ENCODE assay signal across 2 cellular contexts in genomic region chr20:9422335-9422734, GRCh38.
TF ChIP-seq lines count a peak whose summit lies in the region.

No MANE protein-coding gene starts in this region.

TF ChIP-seq in IMR-90, 13 proteins besides CTCF, POLR2A, EP300 and RAD21:
- TF ChIP-seq NFE2L2 (IDR thresholded peaks at IDR 0.05; ENCODE audit: low read depth, low read length) (no peak), RFX5 (IDR thresholded peaks at IDR 0.05; ENCODE audit: low read depth, low read length) (no peak), CEBPB (IDR thresholded peaks at IDR 0.05; ENCODE audit: low read depth, low read length) (no peak), RCOR1 (IDR thresholded peaks at IDR 0.05; ENCODE audit: insufficient replicate concordance, low read length) (no peak), FOS (IDR thresholded peaks at IDR 0.05; ENCODE audit: low read depth, low read length) (no peak), MAFK (IDR thresholded peaks at IDR 0.05; ENCODE audit: low read depth, low read length) (no peak), BHLHE40 (IDR thresholded peaks at IDR 0.05; ENCODE audit: low read depth, low read length) (no peak), SMC3 (IDR thresholded peaks at IDR 0.05; ENCODE audit: low read depth, low read length) (no peak), MXI1 (IDR thresholded peaks at IDR 0.05; ENCODE audit: borderline replicate concordance, low read depth, low read length) (no peak), CHD1 (IDR thresholded peaks at IDR 0.05; ENCODE audit: low read depth, low read length) (no peak), MAZ (IDR thresholded peaks at IDR 0.05; ENCODE audit: borderline replicate concordance, low read depth, low read length) (no peak)
- TF ChIP-seq, protein P1, sequence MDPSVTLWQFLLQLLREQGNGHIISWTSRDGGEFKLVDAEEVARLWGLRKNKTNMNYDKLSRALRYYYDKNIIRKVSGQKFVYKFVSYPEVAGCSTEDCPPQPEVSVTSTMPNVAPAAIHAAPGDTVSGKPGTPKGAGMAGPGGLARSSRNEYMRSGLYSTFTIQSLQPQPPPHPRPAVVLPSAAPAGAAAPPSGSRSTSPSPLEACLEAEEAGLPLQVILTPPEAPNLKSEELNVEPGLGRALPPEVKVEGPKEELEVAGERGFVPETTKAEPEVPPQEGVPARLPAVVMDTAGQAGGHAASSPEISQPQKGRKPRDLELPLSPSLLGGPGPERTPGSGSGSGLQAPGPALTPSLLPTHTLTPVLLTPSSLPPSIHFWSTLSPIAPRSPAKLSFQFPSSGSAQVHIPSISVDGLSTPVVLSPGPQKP (IDR thresholded peaks at IDR 0.05; ENCODE audit: borderline replicate concordance, low read depth, low read length) = no peak
- TF ChIP-seq, protein P2, sequence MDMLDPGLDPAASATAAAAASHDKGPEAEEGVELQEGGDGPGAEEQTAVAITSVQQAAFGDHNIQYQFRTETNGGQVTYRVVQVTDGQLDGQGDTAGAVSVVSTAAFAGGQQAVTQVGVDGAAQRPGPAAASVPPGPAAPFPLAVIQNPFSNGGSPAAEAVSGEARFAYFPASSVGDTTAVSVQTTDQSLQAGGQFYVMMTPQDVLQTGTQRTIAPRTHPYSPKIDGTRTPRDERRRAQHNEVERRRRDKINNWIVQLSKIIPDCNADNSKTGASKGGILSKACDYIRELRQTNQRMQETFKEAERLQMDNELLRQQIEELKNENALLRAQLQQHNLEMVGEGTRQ (IDR thresholded peaks at IDR 0.05; ENCODE audit: low read depth, low read length) = no peak
TF ChIP-seq in IMR-90: peak in this region for 0.

TF ChIP-seq in HepG2, 621 proteins besides CTCF, POLR2A, EP300 and RAD21:
- TF ChIP-seq ZNF382 (CRISPR knock-in tag; IDR thresholded peaks at IDR 0.05; ENCODE audit: borderline replicate concordance) = no peak
- no peak for TF ChIP-seq ZNF101 (CRISPR knock-in tag; IDR thresholded peaks at IDR 0.05; ENCODE audit: borderline replicate concordance, low read depth)
- TF ChIP-seq NFAT5 (CRISPR knock-in tag; IDR thresholded peaks at IDR 0.05) = no peak
- no peak for TF ChIP-seq ZNF550 (CRISPR knock-in tag; IDR thresholded peaks at IDR 0.05; ENCODE audit: borderline replicate concordance)
- no peak for TF ChIP-seq ZNF766 (CRISPR knock-in tag; IDR thresholded peaks at IDR 0.05; ENCODE audit: borderline replicate concordance)
- no peak for TF ChIP-seq RBM39 (IDR thresholded peaks at IDR 0.05; ENCODE audit: low read depth, low read length, poor library complexity, severe bottlenecking)
- TF ChIP-seq HHEX (CRISPR knock-in tag; IDR thresholded peaks at IDR 0.05) = no peak
- no peak for TF ChIP-seq BCL3 (CRISPR knock-in tag; IDR thresholded peaks at IDR 0.05)
- TF ChIP-seq DNMT1 (CRISPR knock-in tag; IDR thresholded peaks at IDR 0.05) = no peak
- TF ChIP-seq ZNF841 (CRISPR knock-in tag; IDR thresholded peaks at IDR 0.05; ENCODE audit: borderline replicate concordance) = no peak
- no peak for TF ChIP-seq ZBTB25 (CRISPR knock-in tag; IDR thresholded peaks at IDR 0.05)
